1 cellular context compared by ENCODE assay signal in the genomic region with DNA sequence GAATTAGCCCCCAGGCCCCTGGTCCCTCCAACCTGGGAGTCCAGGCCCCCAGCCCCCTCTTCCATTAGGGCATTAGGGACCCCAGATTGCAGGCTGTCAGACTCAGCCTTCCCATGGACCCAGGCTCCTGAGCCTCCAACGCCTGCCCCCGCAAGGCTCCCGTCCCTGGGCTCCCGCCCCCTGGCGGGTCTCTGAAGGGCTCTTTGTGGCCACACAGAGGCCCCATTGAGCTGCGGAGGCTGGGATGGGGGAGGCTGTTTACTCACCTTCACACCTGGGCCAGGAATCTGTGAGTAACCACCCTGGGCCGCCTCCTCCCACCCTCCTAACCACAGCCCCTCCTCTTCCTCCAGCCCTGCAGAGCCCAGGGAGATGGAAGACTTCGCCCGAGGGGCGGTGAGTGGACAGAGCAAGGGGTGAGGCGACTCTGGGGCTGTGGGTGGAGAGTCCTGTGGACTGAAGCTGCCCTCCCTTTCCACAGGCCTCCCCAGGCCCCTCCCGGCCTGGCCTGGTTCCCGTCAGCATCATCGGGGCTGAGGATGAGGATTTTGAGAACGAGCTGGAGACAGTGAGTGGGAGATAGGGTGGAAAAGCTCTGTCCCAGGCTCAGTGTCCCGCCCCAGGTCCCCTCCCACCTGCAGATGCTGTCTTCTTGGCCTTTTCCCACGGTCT.
TF ChIP-seq lines count a peak whose summit lies in the region.

No MANE protein-coding gene starts in this region.

TF ChIP-seq in K562, 482 proteins besides CTCF, POLR2A, EP300 and RAD21:
- TF ChIP-seq, protein P1, sequence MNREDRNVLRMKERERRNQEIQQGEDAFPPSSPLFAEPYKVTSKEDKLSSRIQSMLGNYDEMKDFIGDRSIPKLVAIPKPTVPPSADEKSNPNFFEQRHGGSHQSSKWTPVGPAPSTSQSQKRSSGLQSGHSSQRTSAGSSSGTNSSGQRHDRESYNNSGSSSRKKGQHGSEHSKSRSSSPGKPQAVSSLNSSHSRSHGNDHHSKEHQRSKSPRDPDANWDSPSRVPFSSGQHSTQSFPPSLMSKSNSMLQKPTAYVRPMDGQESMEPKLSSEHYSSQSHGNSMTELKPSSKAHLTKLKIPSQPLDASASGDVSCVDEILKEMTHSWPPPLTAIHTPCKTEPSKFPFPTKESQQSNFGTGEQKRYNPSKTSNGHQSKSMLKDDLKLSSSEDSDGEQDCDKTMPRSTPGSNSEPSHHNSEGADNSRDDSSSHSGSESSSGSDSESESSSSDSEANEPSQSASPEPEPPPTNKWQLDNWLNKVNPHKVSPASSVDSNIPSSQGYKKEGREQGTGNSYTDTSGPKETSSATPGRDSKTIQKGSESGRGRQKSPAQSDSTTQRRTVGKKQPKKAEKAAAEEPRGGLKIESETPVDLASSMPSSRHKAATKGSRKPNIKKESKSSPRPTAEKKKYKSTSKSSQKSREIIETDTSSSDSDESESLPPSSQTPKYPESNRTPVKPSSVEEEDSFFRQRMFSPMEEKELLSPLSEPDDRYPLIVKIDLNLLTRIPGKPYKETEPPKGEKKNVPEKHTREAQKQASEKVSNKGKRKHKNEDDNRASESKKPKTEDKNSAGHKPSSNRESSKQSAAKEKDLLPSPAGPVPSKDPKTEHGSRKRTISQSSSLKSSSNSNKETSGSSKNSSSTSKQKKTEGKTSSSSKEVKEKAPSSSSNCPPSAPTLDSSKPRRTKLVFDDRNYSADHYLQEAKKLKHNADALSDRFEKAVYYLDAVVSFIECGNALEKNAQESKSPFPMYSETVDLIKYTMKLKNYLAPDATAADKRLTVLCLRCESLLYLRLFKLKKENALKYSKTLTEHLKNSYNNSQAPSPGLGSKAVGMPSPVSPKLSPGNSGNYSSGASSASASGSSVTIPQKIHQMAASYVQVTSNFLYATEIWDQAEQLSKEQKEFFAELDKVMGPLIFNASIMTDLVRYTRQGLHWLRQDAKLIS (CRISPR knock-in tag; IDR thresholded peaks at IDR 0.05) = no peak
- no peak for TF ChIP-seq ZNF75A (CRISPR knock-in tag; IDR thresholded peaks at IDR 0.05)
- TF ChIP-seq RBFOX2 (IDR thresholded peaks at IDR 0.05; ENCODE audit: low read depth, low read length) = peak; percentile 51
- TF ChIP-seq TCF7 (IDR thresholded peaks at IDR 0.05; ENCODE audit: borderline replicate concordance) = no peak
- peak; percentile 39; the same call in 1 of the 2 replicates for TF ChIP-seq POLR2G (IDR thresholded peaks at IDR 0.05; ENCODE audit: low read depth, low read length)
- TF ChIP-seq POLR3G (IDR thresholded peaks at IDR 0.05; ENCODE audit: extremely low read depth, insufficient read length, insufficient replicate concordance) = no peak
- TF ChIP-seq ATF1 (CRISPR knock-in tag; IDR thresholded peaks at IDR 0.05) = no peak
- no peak for TF ChIP-seq ATF1 (tag; IDR thresholded peaks at IDR 0.05)
- TF ChIP-seq ZBTB7A (IDR thresholded peaks at IDR 0.05; ENCODE audit: borderline replicate concordance, control insufficient read depth, low read depth, low read length) = peak; percentile 42; the same call in 1 of the 2 replicates
- 0 out of 2 replicates have a peak, but pooled peaks have one; percentile 5 for TF ChIP-seq EGR1 (conservative IDR thresholded peaks at IDR 0.05)
- no peak for TF ChIP-seq BACH1 (tag; IDR thresholded peaks at IDR 0.05)
